In genomic region chr6:45387236-45387635, GRCh38 we compare ENCODE assay signal across 27 cellular contexts. TPM values are rescaled to one million over a fixed set of nuclear protein-coding genes. Genes with fewer than 3 reads are reported as not detected.
DNase-seq lines count a peak whose midpoint lies in the region; ATAC-seq and TF ChIP-seq lines count a peak whose summit lies in the region.
"Had no signal": no experiment of that assay in that cellular context is flagged by ENCODE, and none has a peak within 500 bp of the region (broad histone marks: within the 10 kb centered on the region; RNA-seq: fewer than 3 reads in every experiment).

No MANE protein-coding gene starts in this region.

- no peaks in the 10 kb centered on the region for H4K20me1 ChIP-seq in IMR-90 (ENCODE audit: insufficient read depth, low read length)
- H4K20me1 ChIP-seq: BLaER1 had no signal

- H3K36me3 ChIP-seq in ACC112 (ENCODE audit: insufficient read depth, low read length) (no peaks in the 10 kb centered on the region), IMR-90 (ENCODE audit: control insufficient read depth, insufficient read depth, low read length) (no peaks in the 10 kb centered on the region)
- H3K36me3 ChIP-seq: BLaER1, heart right ventricle had no signal

- H3K36me3 Mint-ChIP-seq in activated CD4-positive, alpha-beta T cell treated with anti-CD3 and anti-CD28 coated beads for 36 hours (ENCODE audit: low read depth), result no peaks in the 10 kb centered on the region
- H3K36me3 Mint-ChIP-seq: mesothelial cell of epicardium; stimulated activated effector memory CD8-positive, alpha-beta T cell treated with anti-CD3 and anti-CD28 coated beads, Interleukin-12 subunit alpha, Interleukin-12 subunit beta, amount 100 ng/mL, for 72 hours had no signal

- no peak overlapping the region for H3K4me3 ChIP-seq in ACC112 (ENCODE audit: low read depth, low read length)
- H3K4me3 ChIP-seq in IMR-90 (ENCODE audit: insufficient read depth, low read depth, low read length), result no peak overlapping the region
- no peak overlapping the region for H3K4me3 ChIP-seq in astrocyte of the spinal cord (ENCODE audit: low read depth, low read length)
- H3K4me3 ChIP-seq: BLaER1, heart right ventricle had no signal

- dilution Hi-C loops in IMR-90 (cut with HindIII; ENCODE audit: low sequenced_read_pairs, unreplicated experiment), result no loop called here

- no peak overlapping the region for H2AK9ac ChIP-seq in IMR-90 (replicated peaks; ENCODE audit: low read depth, low read length, poor library complexity)

- H3K56ac ChIP-seq in IMR-90 (ENCODE audit: extremely low read depth, insufficient read depth, low read length), result no peak overlapping the region

- no peaks in the 10 kb centered on the region for H3K9me1 ChIP-seq in IMR-90 (ENCODE audit: insufficient read depth, low read length)

- H3K4me1 ChIP-seq in ACC112 (ENCODE audit: control insufficient read depth, insufficient read depth, low read length, unreplicated experiment) (peaks cover 21% of the 10 kb centered on the region), IMR-90 (ENCODE audit: control insufficient read depth, insufficient read depth, low read length) (peaks cover 3% of the 10 kb centered on the region)
- H3K4me1 ChIP-seq: BLaER1, Caco-2, heart right ventricle had no signal

- H2AFZ ChIP-seq in ACC112 (ENCODE audit: low read length, unreplicated experiment), result no peak overlapping the region
- no peak overlapping the region for H2AFZ ChIP-seq in IMR-90 (replicated peaks; ENCODE audit: low read length, poor library complexity)

- no peak overlapping the region for H3K4ac ChIP-seq in IMR-90 (ENCODE audit: low read depth, low read length)

- H3K9ac ChIP-seq in IMR-90 (ENCODE audit: low read depth, low read length), result no peak overlapping the region
- H3K9ac ChIP-seq: BLaER1 had no signal

- no TSS peak for BruUV-seq in IMR-90 (replicated peaks; lab: Mats Ljungman, UMichigan)

- H3K27ac ChIP-seq in ACC112 (ENCODE audit: low read depth, low read length), result peak overlapping the region; percentile 16; the same call in 1 of the 2 replicates
- no peak overlapping the region for H3K27ac ChIP-seq in IMR-90 (ENCODE audit: insufficient read depth, low read length)
- H3K27ac ChIP-seq: 22Rv1, BLaER1, heart right ventricle had no signal

- no peaks in the 10 kb centered on the region for H3K79me1 ChIP-seq in IMR-90 (ENCODE audit: low read depth in 1 of 2, low read length in 2 of 2)

- H2BK20ac ChIP-seq in IMR-90 (ENCODE audit: low read depth, low read length), result no peak overlapping the region

- no peak for TF ChIP-seq RAD21 in IMR-90 (IDR thresholded peaks at IDR 0.05; ENCODE audit: low read length)

- no peak overlapping the region; the same call in 1 of the 2 replicates for H3K23ac ChIP-seq in IMR-90 (ENCODE audit: low read depth, low read length)

- intact Hi-C loops in IMR-90 (cut with micrococcal nuclease), result no loop called here
- intact Hi-C loops in activated CD4-positive, alpha-beta T cell treated with anti-CD3 and anti-CD28 coated beads for 36 hours (cut with DNase I, micrococcal nuclease), result no loop called here

- no peak overlapping the region for H4K5ac ChIP-seq in IMR-90 (ENCODE audit: low read depth, low read length)

- H2BK5ac ChIP-seq in IMR-90 (ENCODE audit: low read depth, low read length, poor library complexity, severe bottlenecking), result no peak overlapping the region

- ATAC-seq in IMR-90 (ENCODE audit: low read depth), result no peak
- no peak for ATAC-seq in activated CD4-positive, alpha-beta T cell treated with anti-CD3 and anti-CD28 coated beads for 36 hours
- ATAC-seq: activated naive CD8-positive, alpha-beta T cell treated with anti-CD3 and anti-CD28 coated beads, Interleukin-2, amount 50 U/mL, for 24 hours; heart right ventricle; left ventricle myocardium superior; stimulated activated effector memory CD8-positive, alpha-beta T cell treated with anti-CD3 and anti-CD28 coated beads, Interleukin-12 subunit alpha, Interleukin-12 subunit beta, amount 100 ng/mL, for 72 hours had no signal

- no peak overlapping the region for H3K27ac Mint-ChIP-seq in activated CD4-positive, alpha-beta T cell treated with anti-CD3 and anti-CD28 coated beads for 36 hours
- H3K27ac Mint-ChIP-seq: activated CD4-positive, alpha-beta memory T cell treated with anti-CD3 and anti-CD28 coated beads for 36 hours; activated naive CD8-positive, alpha-beta T cell treated with anti-CD3 and anti-CD28 coated beads, Interleukin-2, amount 50 U/mL, for 24 hours; stimulated activated effector memory CD8-positive, alpha-beta T cell treated with anti-CD3 and anti-CD28 coated beads, Interleukin-12 subunit alpha, Interleukin-12 subunit beta, amount 100 ng/mL, for 72 hours had no signal

- WGBS in IMR-90 (ENCODE audit: extremely low coverage in 2 of 2, insufficient read length in 1 of 2), 2 experiments, result 60% methylated on average over 1 of the region's 5 CpGs; no CpG with 5 or more reads in 1 of the 2 experiments

- no peaks in the 10 kb centered on the region for H3K9me3 ChIP-seq in IMR-90 (ENCODE audit: control insufficient read depth, insufficient read depth, low read length)
- H3K9me3 ChIP-seq: Caco-2 had no signal

- TF ChIP-seq POLR2A in IMR-90 (IDR thresholded peaks at IDR 0.05; ENCODE audit: low read depth, low read length), result no peak

- no peak overlapping the region for H4K91ac ChIP-seq in IMR-90 (ENCODE audit: insufficient read depth, low read depth, low read length)

- H3K27me3 ChIP-seq in ACC112 (ENCODE audit: insufficient read depth, low read length), result no peaks in the 10 kb centered on the region
- H3K27me3 ChIP-seq in IMR-90 (ENCODE audit: control insufficient read depth, insufficient read depth, low read length), result no peaks in the 10 kb centered on the region
- H3K27me3 ChIP-seq: BLaER1 had no signal

- no peak for TF ChIP-seq CTCF in IMR-90 (conservative IDR thresholded peaks at IDR 0.05; ENCODE audit: low read depth, low read length)
- TF ChIP-seq CTCF in astrocyte of the spinal cord (IDR thresholded peaks at IDR 0.05; ENCODE audit: low read depth, low read length), result no peak

- in situ Hi-C loops in IMR-90 (cut with MboI; ENCODE audit: low sequenced_read_pairs) (no loop called here), astrocyte of the spinal cord (cut with HindIII; ENCODE audit: low sequenced_read_pairs) (no loop called here)

- H3K27me3 Mint-ChIP-seq in activated CD4-positive, alpha-beta T cell treated with anti-CD3 and anti-CD28 coated beads for 36 hours, result no peaks in the 10 kb centered on the region
- H3K27me3 Mint-ChIP-seq: activated CD4-positive, alpha-beta memory T cell treated with anti-CD3 and anti-CD28 coated beads for 36 hours; activated naive CD8-positive, alpha-beta T cell treated with anti-CD3 and anti-CD28 coated beads, Interleukin-2, amount 50 U/mL, for 24 hours had no signal

- H4K8ac ChIP-seq in IMR-90 (ENCODE audit: low read depth in 2 of 2, low read length in 2 of 2), result no peak overlapping the region

- POLR2A ChIA-PET in IMR-90 (lab: Charles Lee; ENCODE audit: unreplicated experiment), result interaction anchor here (0.6 kb wide), 1 partner anchor 537 kb away, joined by 3 read pairs; no protein-coding TSS in a partner anchor
- POLR2A ChIA-PET in activated CD4-positive, alpha-beta T cell treated with anti-CD3 and anti-CD28 coated beads for 36 hours (lab: Charles Lee), result no interaction called here

- H3K14ac ChIP-seq in IMR-90 (replicated peaks; ENCODE audit: low read depth, low read length), result no peak overlapping the region

- no peak overlapping the region; the same call in 1 of the 2 replicates for H3K18ac ChIP-seq in IMR-90 (ENCODE audit: low read depth, low read length)

- no peak overlapping the region for H3K4me3 Mint-ChIP-seq in activated CD4-positive, alpha-beta T cell treated with anti-CD3 and anti-CD28 coated beads for 36 hours
- H3K4me3 Mint-ChIP-seq: activated CD4-positive, alpha-beta memory T cell treated with anti-CD3 and anti-CD28 coated beads for 36 hours; activated naive CD8-positive, alpha-beta T cell treated with anti-CD3 and anti-CD28 coated beads, Interleukin-2, amount 50 U/mL, for 24 hours; mesothelial cell of epicardium; stimulated activated effector memory CD8-positive, alpha-beta T cell treated with anti-CD3 and anti-CD28 coated beads, Interleukin-12 subunit alpha, Interleukin-12 subunit beta, amount 100 ng/mL, for 72 hours had no signal

- H3K9me3 Mint-ChIP-seq in activated CD4-positive, alpha-beta T cell treated with anti-CD3 and anti-CD28 coated beads for 36 hours (ENCODE audit: low read depth), result peaks cover 2% of the 10 kb centered on the region
- H3K9me3 Mint-ChIP-seq: mesothelial cell of epicardium had no signal

- H2AK5ac ChIP-seq in IMR-90 (ENCODE audit: low read depth, low read length), result no peak overlapping the region

- DNase-seq in IMR-90 (peak; percentile 62), astrocyte of the spinal cord (ENCODE audit: low read depth, low spot score) (peak; percentile 24), islet precursor cell (peak; percentile 64), activated gamma-delta T cell treated with Interleukin-2 at 50 U/mL for 16 hours (no peak), globus pallidus (ENCODE audit: low spot score) (no peak), GDM1 (lab: John Stamatoyannopoulos, UW) (no peak)
- DNase-seq in activated CD4-positive, alpha-beta T cell treated with anti-CD3 and anti-CD28 coated beads for 36 hours, result no peak
- DNase-seq: activated CD4-positive, alpha-beta memory T cell treated with anti-CD3 and anti-CD28 coated beads for 36 hours; activated CD4-positive, CD25-positive, alpha-beta regulatory T cell; activated effector memory CD4-positive, alpha-beta T cell treated with Interleukin-2 at 50 U/mL for 16 hours; activated naive CD8-positive, alpha-beta T cell treated with anti-CD3 and anti-CD28 coated beads, Interleukin-2, amount 50 U/mL, for 24 hours; Caco-2; cortex of kidney; DND-41; GOT3; heart right ventricle; left ventricle myocardium superior; NCI-H146; posterior cingulate gyrus; stimulated activated CD4-positive, alpha-beta T cell treated with anti-CD3 and anti-CD28 coated beads, Interleukin-2, amount 100 ng/mL, for 24 hours; T1000 had no signal

- no peak overlapping the region for H2BK120ac ChIP-seq in IMR-90 (ENCODE audit: low read depth, low read length)

- peaks cover 3% of the 10 kb centered on the region for H3K4me1 Mint-ChIP-seq in activated CD4-positive, alpha-beta T cell treated with anti-CD3 and anti-CD28 coated beads for 36 hours
- H3K4me1 Mint-ChIP-seq: stimulated activated effector memory CD8-positive, alpha-beta T cell treated with anti-CD3 and anti-CD28 coated beads, Interleukin-12 subunit alpha, Interleukin-12 subunit beta, amount 100 ng/mL, for 72 hours had no signal

- no peak overlapping the region for H2BK15ac ChIP-seq in IMR-90 (ENCODE audit: low read depth, low read length)

- H3K79me2 ChIP-seq in ACC112 (ENCODE audit: control insufficient read depth, insufficient read depth, low read length, unreplicated experiment), result no peaks in the 10 kb centered on the region

- no peak overlapping the region for H3K4me2 ChIP-seq in IMR-90 (ENCODE audit: low read depth, low read length)
- H3K4me2 ChIP-seq: BLaER1 had no signal

- CTCF ChIA-PET in IMR-90 (lab: Yijun Ruan, JAX), result interaction anchor here (0.9 kb wide), 2 partner anchors 8 to 14 kb away, joined by 3 read pairs; no protein-coding TSS in a partner anchor
- CTCF ChIA-PET in activated CD4-positive, alpha-beta T cell treated with anti-CD3 and anti-CD28 coated beads for 36 hours (lab: Charles Lee), result interaction anchor here (0.6 to 1.2 kb wide), 3 partner anchors 327 to 947 kb away, joined by 3 to 4 read pairs (median 4); no protein-coding TSS in a partner anchor

RNA-seq across cellular contexts. Expression of gene SUPT3H, which starts 9.5 kb away (rescaled TPM):
- 4.2 and 5.0 TPM in 2 replicates for total RNA-seq in IMR-90 (2012; rRNA removed)
- 4.5 and 5.4 TPM in 2 replicates for polyA plus RNA-seq in IMR-90 (2012; rRNA removed)
- polyA plus RNA-seq in IMR-90 (2012; cell fraction: cytosol; rRNA removed), result 4.2 and 5.0 TPM in 2 replicates
- polyA plus RNA-seq in IMR-90 (2012; cell fraction: nucleus; rRNA removed; ENCODE audit: low replicate concordance), result 3.2 and 12.9 TPM in 2 replicates
- 10 to 100 TPM; 15.5 TPM for total RNA-seq in activated CD4-positive, alpha-beta T cell treated with anti-CD3 and anti-CD28 coated beads for 36 hours

RNA-seq across cellular contexts. Expression of gene RUNX2, which starts 59.1 kb away (rescaled TPM):
- 2.3 and 3.1 TPM in 2 replicates for total RNA-seq in IMR-90 (2012; rRNA removed)
- 4.3 and 4.7 TPM in 2 replicates for polyA plus RNA-seq in IMR-90 (2012; rRNA removed)
- polyA plus RNA-seq in IMR-90 (2012; cell fraction: cytosol; rRNA removed), result 2.6 and 4.5 TPM in 2 replicates
- polyA plus RNA-seq in IMR-90 (2012; cell fraction: nucleus; rRNA removed; ENCODE audit: low replicate concordance), result 11.7 and 13.3 TPM in 2 replicates
- 10 to 100 TPM; 14.6 to 18.1 TPM for total RNA-seq in activated CD4-positive, alpha-beta T cell treated with anti-CD3 and anti-CD28 coated beads for 36 hours
- total RNA-seq: Caco-2 had no signal
- polyA plus RNA-seq: neural cell had no signal

Comparison
In these comparisons a context has a peak if more than half of its experiments do, and no peak if none do; other contexts are left out.
1. DNase-seq: peak in IMR-90 (single experiment), astrocyte of the spinal cord (single experiment) and islet precursor cell (single experiment); none in activated gamma-delta T cell treated with Interleukin-2 at 50 U/mL for 16 hours (single experiment), globus pallidus (single experiment), GDM1 (single experiment) and activated CD4-positive, alpha-beta T cell treated with anti-CD3 and anti-CD28 coated beads for 36 hours (single experiment).